In the genomic region with DNA sequence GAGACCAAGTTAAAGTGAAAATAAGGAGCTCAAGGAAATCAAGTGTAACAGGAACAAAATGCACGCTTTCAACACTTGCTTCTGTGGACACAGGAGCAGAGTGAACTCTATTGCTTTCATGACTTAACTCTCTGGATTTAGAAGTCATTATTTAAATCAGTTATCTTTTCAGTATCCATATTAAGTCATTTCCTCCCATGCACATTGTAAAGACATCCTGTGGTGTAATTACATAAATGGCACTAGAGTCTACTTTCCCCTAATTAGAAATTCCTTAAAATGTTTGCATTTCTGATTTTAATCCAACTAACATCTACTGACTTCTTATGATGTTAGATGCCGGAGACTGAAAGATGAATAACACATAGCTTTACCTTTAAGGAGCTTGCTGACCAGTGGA, we compare ENCODE assay signal across 20 cellular contexts.
"Had no signal": no experiment of that assay in that cellular context is flagged by ENCODE, and none has a peak within 500 bp of the region (broad histone marks: within the 10 kb centered on the region; RNA-seq: fewer than 3 reads in every experiment).

No MANE protein-coding gene starts in this region.

- H3K4me3 Mint-ChIP-seq: activated B cell treated with CpG ODN at 0.5 μM for 24 hours; activated CD4-positive, alpha-beta T cell treated with anti-CD3 and anti-CD28 coated beads, Interleukin-2, amount 10 ng/mL, durations not matched to agents 24 days and 14 days; activated naive CD8-positive, alpha-beta T cell treated with anti-CD3 and anti-CD28 coated beads, Interleukin-2, amount 10 ng/mL, durations not matched to agents 7 days and 5 days; central memory CD8-positive, alpha-beta T cell; memory B cell; naive thymus-derived CD8-positive, alpha-beta T cell; stimulated activated memory B cell treated with anti-CD40 and anti-IgM and Interleukin-4, amounts not matched to agents 10 μg/mL and 1 μg/mL and 100 μg/mL, for 72 hours had no signal

- H3K27ac Mint-ChIP-seq: activated B cell treated with CpG ODN at 0.5 μM for 24 hours; activated naive CD8-positive, alpha-beta T cell treated with anti-CD3 and anti-CD28 coated beads, Interleukin-2, amount 10 ng/mL, durations not matched to agents 7 days and 5 days; memory B cell; naive thymus-derived CD8-positive, alpha-beta T cell; stimulated activated memory B cell treated with anti-CD40 and anti-IgM and Interleukin-4, amounts not matched to agents 10 μg/mL and 1 μg/mL and 100 μg/mL, for 72 hours had no signal

- ATAC-seq: naive thymus-derived CD8-positive, alpha-beta T cell; stimulated activated memory B cell treated with anti-CD40 and anti-IgM and Interleukin-4, amounts not matched to agents 10 μg/mL and 1 μg/mL and 100 μg/mL, for 72 hours had no signal

- H3K27me3 Mint-ChIP-seq: activated B cell treated with CpG ODN at 0.5 μM for 24 hours; activated CD4-positive, alpha-beta T cell treated with anti-CD3 and anti-CD28 coated beads, Interleukin-2, amount 10 ng/mL, durations not matched to agents 24 days and 14 days; activated naive CD8-positive, alpha-beta T cell treated with anti-CD3 and anti-CD28 coated beads, Interleukin-2, amount 10 ng/mL, durations not matched to agents 7 days and 5 days; central memory CD8-positive, alpha-beta T cell; memory B cell; naive thymus-derived CD8-positive, alpha-beta T cell; stimulated activated memory B cell treated with anti-CD40 and anti-IgM and Interleukin-4, amounts not matched to agents 10 μg/mL and 1 μg/mL and 100 μg/mL, for 72 hours had no signal

- H3K9me3 Mint-ChIP-seq: activated B cell treated with CpG ODN at 0.5 μM for 24 hours; activated CD4-positive, alpha-beta T cell treated with anti-CD3 and anti-CD28 coated beads, Interleukin-2, amount 10 ng/mL, durations not matched to agents 24 days and 14 days; activated naive CD8-positive, alpha-beta T cell treated with anti-CD3 and anti-CD28 coated beads, Interleukin-2, amount 10 ng/mL, durations not matched to agents 7 days and 5 days; central memory CD8-positive, alpha-beta T cell; memory B cell; naive thymus-derived CD8-positive, alpha-beta T cell; stimulated activated memory B cell treated with anti-CD40 and anti-IgM and Interleukin-4, amounts not matched to agents 10 μg/mL and 1 μg/mL and 100 μg/mL, for 72 hours had no signal

- DNase-seq: activated B cell treated with CpG ODN at 0.5 μM for 24 hours; activated CD4-positive, alpha-beta T cell treated with anti-CD3 and anti-CD28 coated beads, Interleukin-2, amount 10 ng/mL, durations not matched to agents 24 days and 14 days; activated gamma-delta T cell; activated naive CD8-positive, alpha-beta T cell treated with anti-CD3 and anti-CD28 coated beads, Interleukin-2, amount 10 ng/mL, durations not matched to agents 7 days and 5 days; anterior cingulate cortex; brain microvascular endothelial cell; esophagus squamous epithelium; hippocampal formation; left ventricle myocardium superior; naive thymus-derived CD8-positive, alpha-beta T cell; posterior cingulate gyrus; stimulated activated CD4-positive, alpha-beta T cell treated with anti-CD3 and anti-CD28 coated beads, Interleukin-2, amount 100 ng/mL, for 48 hours; substantia nigra; T-helper 2 cell had no signal

- H3K27ac ChIP-seq: brain microvascular endothelial cell, coronary artery, esophagus squamous epithelium, tibial nerve, vagina had no signal
